In genomic region chr2:46296216-46296839, GRCh38 we compare ENCODE assay signal across 8 cellular contexts. TPM values are rescaled to one million over a fixed set of nuclear protein-coding genes. Genes with fewer than 3 reads are reported as not detected.
DNase-seq lines count a peak whose midpoint lies in the region; ATAC-seq, FAIRE-seq and TF ChIP-seq lines count a peak whose summit lies in the region.

No MANE protein-coding gene starts in this region.

- no peak for TF ChIP-seq RAD21 in HepG2 (CRISPR knock-in tag; IDR thresholded peaks at IDR 0.05)

- H3K36me3 ChIP-seq in RWPE2 (ENCODE audit: low read depth): peaks cover 11% of the 10 kb centered on the region; the same call in 1 of the 2 replicates
- no peaks in the 10 kb centered on the region for H3K36me3 ChIP-seq in HepG2 (replicated peaks in 1 of 2; ENCODE audit: control insufficient read depth in 1 of 2, insufficient read depth in 2 of 2, low read length in 2 of 2)
- H3K36me3 ChIP-seq in stomach smooth muscle (ENCODE audit: control insufficient read depth in 2 of 2, insufficient read depth in 2 of 2, low read length in 2 of 2): no peaks in the 10 kb centered on the region

- 67% methylated on average over 23 of the region's 28 CpGs for WGBS in HepG2 (ENCODE audit: low lambda C conversion rate)

- peaks cover 3% of the 10 kb centered on the region for H3K36me3 Mint-ChIP-seq in chondrocyte (ENCODE audit: low read depth)

- no peak for TF ChIP-seq EP300 in HepG2 (IDR thresholded peaks at IDR 0.05; ENCODE audit: low read depth in 2 of 2, low read length in 2 of 2)
- no peak for TF ChIP-seq EP300 in HepG2 (CRISPR knock-in tag; IDR thresholded peaks at IDR 0.05; ENCODE audit: borderline replicate concordance)

- peak overlapping the region; percentile 89 for H3K4me2 ChIP-seq in HepG2 (ENCODE audit: low read depth, low read length)

- TF ChIP-seq POLR2A in HepG2 (IDR thresholded peaks at IDR 0.05; ENCODE audit: insufficient read depth in 1 of 2, low read depth in 2 of 2, low read length in 2 of 2): 0 out of 4 replicates have a peak, but pooled peaks of 1 of the 2 experiments have one; percentile 3

- TF ChIP-seq CTCF in RWPE2 (IDR thresholded peaks at IDR 0.05; ENCODE audit: poor library complexity, severe bottlenecking) (no peak), chondrocyte (IDR thresholded peaks at IDR 0.05) (no peak), HepG2 (CRISPR knock-in tag; IDR thresholded peaks at IDR 0.05) (no peak)

- ATAC-seq in RWPE2 (ENCODE audit: low read depth) (peak; percentile 22), HepG2 (no peak; the same call in 2 of the 3 replicates), GM18861 (IDR thresholded peaks at IDR 0.05; ENCODE audit: unreplicated experiment) (no peak), GM18868 (IDR thresholded peaks at IDR 0.05; ENCODE audit: unreplicated experiment) (no peak)

- no peak overlapping the region for H3K27ac Mint-ChIP-seq in chondrocyte (ENCODE audit: unreplicated experiment)

- peak overlapping the region; percentile 67 for H3K4me3 Mint-ChIP-seq in chondrocyte (ENCODE audit: unreplicated experiment)

- in situ Hi-C loops in HepG2 (cut with HindIII; ENCODE audit: extremely low pct_ligation_motif_present, low pct_unique_long_range_greater_than_20kb): loop anchor here (5.0 kb wide), 3 partner anchors 66 to 304 kb away; no protein-coding TSS in a partner anchor

- H3K4me1 ChIP-seq in RWPE2 (ENCODE audit: insufficient read depth, poor library complexity, severe bottlenecking) (peaks cover 11% of the 10 kb centered on the region), HepG2 (ENCODE audit: insufficient read depth, low read length) (peaks cover 25% of the 10 kb centered on the region), stomach smooth muscle (ENCODE audit: control insufficient read depth, insufficient read depth, low read length) (peaks cover 35% of the 10 kb centered on the region)

- POLR2A ChIA-PET in HepG2 (lab: Yijun Ruan, JAX): interaction anchor here (0.8 to 1.9 kb wide), 14 partner anchors 10 to 303 kb away, joined by 3 to 28 read pairs (median 4); no protein-coding TSS in a partner anchor

- FAIRE-seq in HepG2 (lab: Jason Lieb, UNC): no peak

- TSS peak; percentile 47 for BruUV-seq in HepG2 (replicated peaks; lab: Mats Ljungman, UMichigan)

- H3K9ac ChIP-seq in HepG2 (ENCODE audit: insufficient read depth, low read depth, low read length) (peak overlapping the region; percentile 66), stomach smooth muscle (ENCODE audit: low read length in 2 of 2) (peak overlapping the region; percentile 58 to 73)

- peaks cover 20% of the 10 kb centered on the region for H4K20me1 ChIP-seq in HepG2 (ENCODE audit: insufficient read depth, low read length)

- H3K27me3 Mint-ChIP-seq in chondrocyte (ENCODE audit: low read depth): peaks cover 1% of the 10 kb centered on the region

- H3K27ac ChIP-seq in RWPE2 (ENCODE audit: poor library complexity, severe bottlenecking): peak overlapping the region; percentile 97
- peak overlapping the region; percentile 27 for H3K27ac ChIP-seq in HepG2 (ENCODE audit: extremely low read length, insufficient read depth, low read length)
- peak overlapping the region; percentile 66 for H3K27ac ChIP-seq in stomach smooth muscle (ENCODE audit: low read length)

- CTCF ChIA-PET in HepG2 (lab: Yijun Ruan, JAX; ENCODE audit: low intra/inter-chr PET ratio, low total read pairs): interaction anchor here (1.3 kb wide), 1 partner anchor 302 kb away, joined by 3 read pairs; no protein-coding TSS in a partner anchor

- H3K4me3 ChIP-seq in RWPE2 (ENCODE audit: severe bottlenecking) (peak overlapping the region; percentile 97), HepG2 (replicated peaks in 1 of 3; ENCODE audit: insufficient read depth in 1 of 3, low read depth in 2 of 3, low read length in 3 of 3) (peak overlapping the region; percentile 52 to 98 (median 91); a peak in 5 of 6 replicates), stomach smooth muscle (ENCODE audit: low read length in 2 of 2) (peak overlapping the region; percentile 82)

- H3K79me2 ChIP-seq in HepG2 (ENCODE audit: insufficient read depth, low read length): peaks cover 37% of the 10 kb centered on the region

- H3K9me3 ChIP-seq in RWPE2 (ENCODE audit: severe bottlenecking): no peaks in the 10 kb centered on the region
- no peaks in the 10 kb centered on the region for H3K9me3 ChIP-seq in HepG2 (ENCODE audit: low read length)
- H3K9me3 ChIP-seq in stomach smooth muscle (ENCODE audit: control insufficient read depth in 2 of 2, low read length in 2 of 2): no peaks in the 10 kb centered on the region

- peaks cover 33% of the 10 kb centered on the region for H3K4me1 Mint-ChIP-seq in chondrocyte (ENCODE audit: low read depth)

- peak; percentile 35 to 42 for DNase-seq in NOMO-1 (lab: John Stamatoyannopoulos, UW; ENCODE audit: unreplicated experiment in 2 of 2)
- no peak for DNase-seq in NOMO-1 treated with dmso at 0.1 percent for 144 hours (lab: John Stamatoyannopoulos, UW; ENCODE audit: unreplicated experiment)
- no peak for DNase-seq in RWPE2 (ENCODE audit: low spot score)
- no peak for DNase-seq in chondrocyte (ENCODE audit: low spot score)
- no peak for DNase-seq in HepG2 (ENCODE audit: low spot score)

- no peaks in the 10 kb centered on the region for H3K9me3 Mint-ChIP-seq in chondrocyte (ENCODE audit: low read depth)

- H2AFZ ChIP-seq in HepG2 (ENCODE audit: low read length): no peak overlapping the region

- intact Hi-C loops in HepG2 (cut with micrococcal nuclease; ENCODE audit: unreplicated experiment): loop anchor here (2.0 to 5.0 kb wide), 3 partner anchors 68 to 304 kb away; no protein-coding TSS in a partner anchor

- H3K27me3 ChIP-seq in RWPE2 (ENCODE audit: insufficient read depth, poor library complexity, severe bottlenecking) (no peaks in the 10 kb centered on the region), HepG2 (ENCODE audit: control insufficient read depth in 1 of 2, insufficient read depth in 2 of 2, low read length in 2 of 2) (peaks cover 0 to 13% of the 10 kb centered on the region in 2 experiments; a peak in 2 of 5 replicates), stomach smooth muscle (ENCODE audit: control insufficient read depth in 1 of 2, insufficient read depth in 2 of 2, low read length in 2 of 2) (peaks cover 14 to 38% of the 10 kb centered on the region in 2 donors)

TF ChIP-seq in HepG2, 621 proteins besides CTCF, POLR2A, EP300 and RAD21 (continues in another document):
- TF ChIP-seq BRCA1 (CRISPR knock-in tag; IDR thresholded peaks at IDR 0.05) (0 out of 2 replicates have a peak, but pooled peaks have one; percentile 10), NFKB2 (CRISPR knock-in tag; IDR thresholded peaks at IDR 0.05; ENCODE audit: borderline replicate concordance) (peak; percentile 4; the same call in 1 of the 2 replicates), HNRNPL (IDR thresholded peaks at IDR 0.05; ENCODE audit: low read depth, low read length) (0 out of 2 replicates have a peak, but pooled peaks have one; percentile 45), NFE2L2 (IDR thresholded peaks at IDR 0.05; ENCODE audit: low read length) (no peak), CSRNP1 (CRISPR knock-in tag; IDR thresholded peaks at IDR 0.05) (peak; percentile 15; the same call in 1 of the 2 replicates), NR2F6 (IDR thresholded peaks at IDR 0.05) (0 out of 2 replicates have a peak, but pooled peaks have one; percentile 6), NR2F6 (CRISPR knock-in tag; IDR thresholded peaks at IDR 0.05) (no peak), ZNF20 (CRISPR knock-in tag; IDR thresholded peaks at IDR 0.05) (no peak), ZNF317 (CRISPR knock-in tag; IDR thresholded peaks at IDR 0.05) (peak; percentile 36; the same call in 1 of the 2 replicates), PHF5A (CRISPR knock-in tag; IDR thresholded peaks at IDR 0.05; ENCODE audit: low read depth, unreplicated experiment) (no peak)

RNA-seq across cellular contexts. Expression of gene EPAS1, which starts 0.9 kb away (rescaled TPM):
- total RNA-seq in chondrocyte: 14.5 to 126 TPM (median 122 TPM) in 3 replicates
- 47.1 and 64.9 TPM in 2 replicates for total RNA-seq in HepG2 (2016; rRNA removed; fragmentation: Illumina TruSeq; extraction: Trizol)
- total RNA-seq in HepG2 (2016; cell fraction: cytosol; rRNA removed; fragmentation: Illumina TruSeq; extraction: Trizol; ENCODE audit: low read depth): 15.6 and 21.2 TPM in 2 replicates
- total RNA-seq in HepG2 (2016; cell fraction: insoluble cytoplasmic fraction; rRNA removed; fragmentation: Illumina TruSeq; extraction: Trizol): 45.9 and 54.8 TPM in 2 replicates
- total RNA-seq in HepG2 (2016; cell fraction: membrane; rRNA removed; fragmentation: Illumina TruSeq; extraction: Trizol): 54.5 and 63.7 TPM in 2 replicates
- total RNA-seq in HepG2 (2016; cell fraction: nucleus; rRNA removed; fragmentation: Illumina TruSeq; extraction: Trizol): 54.3 and 61.3 TPM in 2 replicates
- polyA plus RNA-seq in HepG2 (2011; rRNA removed): 182 and 202 TPM in 2 replicates
- polyA plus RNA-seq in HepG2 (2011; cell fraction: cytosol; rRNA removed): 62.2 and 87.1 TPM in 2 replicates
- 133 and 141 TPM in 2 replicates for polyA plus RNA-seq in HepG2 (2011; cell fraction: nucleus; rRNA removed)
- polyA plus RNA-seq in HepG2 (2012): 97.8 and 103 TPM in 2 replicates
- polyA plus RNA-seq in HepG2 (2016; cell fraction: cytosol; fragmentation: Illumina TruSeq; extraction: Trizol; ENCODE audit: low read depth): 15.2 and 19.3 TPM in 2 replicates
- polyA plus RNA-seq in HepG2 (2016; cell fraction: insoluble cytoplasmic fraction; fragmentation: Illumina TruSeq; extraction: Trizol; ENCODE audit: low read depth): 72.5 and 91.0 TPM in 2 replicates
- polyA plus RNA-seq in HepG2 (2016; cell fraction: membrane; fragmentation: Illumina TruSeq; extraction: Trizol; ENCODE audit: low read depth): 64.7 and 77.7 TPM in 2 replicates
- polyA plus RNA-seq in HepG2 (2016; cell fraction: nucleus; fragmentation: Illumina TruSeq; extraction: Trizol; ENCODE audit: insufficient read depth, low read depth): 74.5 and 82.8 TPM in 2 replicates
- polyA minus RNA-seq in HepG2 (2011; rRNA and poly(A)+ RNA removed; ENCODE audit: low replicate concordance): 156 and 217 TPM in 2 replicates
- polyA minus RNA-seq in HepG2 (2011; cell fraction: cytosol; rRNA and poly(A)+ RNA removed): 122 and 129 TPM in 2 replicates
- polyA minus RNA-seq in HepG2 (2011; cell fraction: nucleus; rRNA and poly(A)+ RNA removed): 185 and 262 TPM in 2 replicates

Comparison
In these comparisons a context has a peak if more than half of its experiments do, and no peak if none do; other contexts are left out.
1. DNase-seq: peak in NOMO-1 (2 of 2); none in NOMO-1 treated with dmso at 0.1 percent for 144 hours (single experiment), RWPE2 (single experiment), chondrocyte (single experiment) and HepG2 (single experiment).
2. H3K27ac ChIP-seq: peak in every context shown above with its lines; median percentile 97 in RWPE2; 66 in stomach smooth muscle; 27 in HepG2.
3. Peak in every context shown above with its lines, with median percentiles within 50 percentile points of each other: H3K4me3 ChIP-seq.